ENCODE assay signal across 23 cellular contexts in genomic region chr2:12199661-12200258, GRCh38.
"Had no signal": no experiment of that assay in that cellular context is flagged by ENCODE, and none has a peak within 500 bp of the region (broad histone marks: within the 10 kb centered on the region; RNA-seq: fewer than 3 reads in every experiment).

No MANE protein-coding gene starts in this region.

- H3K36me3 ChIP-seq: adrenal gland, ascending aorta, brain microvascular endothelial cell, neural progenitor cell, tibial artery had no signal

- H3K9ac ChIP-seq: neural progenitor cell had no signal

- H3K4me3 ChIP-seq: adrenal gland, ascending aorta, neural progenitor cell, tibial artery had no signal

- H2AFZ ChIP-seq: neural progenitor cell had no signal

- H3K4me1 ChIP-seq: ascending aorta, neural progenitor cell had no signal

- H3K9me3 Mint-ChIP-seq: activated T-helper 17 cell treated with anti-CD3 and anti-CD28 coated beads, Interleukin-2, amount 50 U/mL, for 72 hours had no signal

- H3K9me3 ChIP-seq: adrenal gland, ascending aorta, tibial artery had no signal

- H3K27ac ChIP-seq: adrenal gland, ascending aorta, brain microvascular endothelial cell, neural progenitor cell, tibial artery had no signal

- DNase-seq: activated CD8-positive, alpha-beta memory T cell treated with anti-CD3 and anti-CD28 coated beads for 24 hours; activated CD8-positive, alpha-beta memory T cell treated with anti-CD3 and anti-CD28 coated beads, Interleukin-2, amount 50 U/mL, for 4 hours; activated naive CD4-positive, alpha-beta T cell; activated T-cell treated with anti-CD3 and anti-CD28 coated beads, Interleukin-2, amount 50 U/mL, for 24 hours; brain microvascular endothelial cell; effector memory CD4-positive, alpha-beta T cell; glutamatergic neuron; hypothalamus; mesenchymal stem cell; naive B cell; posterior cingulate gyrus; stimulated activated CD4-positive, alpha-beta T cell treated with anti-CD3 and anti-CD28 coated beads, Interleukin-1b, Interleukin-23, amount 100 ng/mL, for 48 hours; substantia nigra; T1000; tibial artery had no signal

- H3K27me3 Mint-ChIP-seq: activated naive CD8-positive, alpha-beta T cell; activated T-cell treated with anti-CD3 and anti-CD28 coated beads, Interleukin-2, amount 50 U/mL, for 24 hours; activated T-helper 17 cell treated with anti-CD3 and anti-CD28 coated beads, Interleukin-2, amount 50 U/mL, for 72 hours; central memory CD8-positive, alpha-beta T cell; naive B cell; stimulated activated naive CD8-positive, alpha-beta T cell treated with anti-CD3 and anti-CD28 coated beads, Interleukin-15, Interleukin-2, amounts not matched to agents 100 ng/mL and 50 ng/mL, for 24 hours had no signal

- H3K4me3 Mint-ChIP-seq: activated naive CD8-positive, alpha-beta T cell; activated T-cell treated with anti-CD3 and anti-CD28 coated beads, Interleukin-2, amount 50 U/mL, for 24 hours; activated T-helper 17 cell treated with anti-CD3 and anti-CD28 coated beads, Interleukin-2, amount 50 U/mL, for 72 hours; central memory CD8-positive, alpha-beta T cell; naive B cell; neural progenitor cell; stimulated activated naive CD8-positive, alpha-beta T cell treated with anti-CD3 and anti-CD28 coated beads, Interleukin-15, Interleukin-2, amounts not matched to agents 100 ng/mL and 50 ng/mL, for 24 hours; WTC11 had no signal

- H3K27ac Mint-ChIP-seq: activated naive CD8-positive, alpha-beta T cell; activated T-cell treated with anti-CD3 and anti-CD28 coated beads, Interleukin-2, amount 50 U/mL, for 24 hours; activated T-helper 17 cell treated with anti-CD3 and anti-CD28 coated beads, Interleukin-2, amount 50 U/mL, for 72 hours; naive B cell; neural progenitor cell; stimulated activated naive CD8-positive, alpha-beta T cell treated with anti-CD3 and anti-CD28 coated beads, Interleukin-15, Interleukin-2, amounts not matched to agents 100 ng/mL and 50 ng/mL, for 24 hours; WTC11 had no signal

- H3K4me1 Mint-ChIP-seq: activated T-helper 17 cell treated with anti-CD3 and anti-CD28 coated beads, Interleukin-2, amount 50 U/mL, for 72 hours; central memory CD8-positive, alpha-beta T cell had no signal

- H3K27me3 ChIP-seq: adrenal gland, ascending aorta, brain microvascular endothelial cell, neural progenitor cell, tibial artery had no signal

- H3K36me3 Mint-ChIP-seq: neural progenitor cell had no signal

- H3K4me2 ChIP-seq: neural progenitor cell had no signal
